In genomic region chr2:54384301-54385035, GRCh38 we compare ENCODE assay signal across 18 cellular contexts.
DNase-seq lines count a peak whose midpoint lies in the region; ATAC-seq and TF ChIP-seq lines count a peak whose summit lies in the region.
"Had no signal": no experiment of that assay in that cellular context is flagged by ENCODE, and none has a peak within 500 bp of the region (broad histone marks: within the 10 kb centered on the region; RNA-seq: fewer than 3 reads in every experiment).

No MANE protein-coding gene starts in this region.

- H3K27me3 ChIP-seq in left ventricle myocardium inferior (ENCODE audit: low read depth) (no peaks in the 10 kb centered on the region), psoas muscle (ENCODE audit: insufficient read depth in 3 of 3, low read length in 2 of 3) (no peaks in the 10 kb centered on the region)
- H3K27me3 ChIP-seq: SJCRH30, spleen, stomach had no signal

- no peaks in the 10 kb centered on the region for H3K36me3 Mint-ChIP-seq in chondrocyte (ENCODE audit: low read depth)

- H3K27ac Mint-ChIP-seq in chondrocyte (ENCODE audit: unreplicated experiment): no peak overlapping the region
- H3K27ac Mint-ChIP-seq: activated T-helper 17 cell treated with anti-CD3 and anti-CD28 coated beads, Interleukin-2, amount 50 U/mL, for 72 hours had no signal

- DNase-seq in left ventricle myocardium inferior: no peak
- no peak for DNase-seq in Right ventricle myocardium superior
- peak; percentile 93 for DNase-seq in globus pallidus (ENCODE audit: low spot score)
- peak in 53 of 56 donors; percentile 18 to 85 (median 63) for DNase-seq in nucleus accumbens (lab: John Stamatoyannopoulos, UW)
- DNase-seq in HPDE6-E6E7 (ENCODE audit: extremely low spot score): no peak
- no peak for DNase-seq in chondrocyte (ENCODE audit: low spot score)
- no peak for DNase-seq in psoas muscle
- DNase-seq: activated CD4-positive, alpha-beta T cell treated with anti-CD3 and anti-CD28 coated beads, Interleukin-2, amount 50 U/mL, for 4 hours; effector memory CD4-positive, alpha-beta T cell; GF-D8; kidney; NCI-H2029 treated with DMSO at 0.1 percent for 48 hours; spleen; stomach had no signal

- 46 to 60% (median 54%) methylated on average over 10 of the region's 10 CpGs for WGBS in psoas muscle, 3 donors

- no peaks in the 10 kb centered on the region for H3K9me3 Mint-ChIP-seq in chondrocyte (ENCODE audit: low read depth)
- H3K9me3 Mint-ChIP-seq: activated T-helper 17 cell treated with anti-CD3 and anti-CD28 coated beads, Interleukin-2, amount 50 U/mL, for 72 hours had no signal

- H3K4me1 Mint-ChIP-seq in chondrocyte (ENCODE audit: low read depth): peaks cover 12% of the 10 kb centered on the region
- H3K4me1 Mint-ChIP-seq: activated T-helper 17 cell treated with anti-CD3 and anti-CD28 coated beads, Interleukin-2, amount 50 U/mL, for 72 hours had no signal

- no peak for ATAC-seq in Right ventricle myocardium superior (ENCODE audit: poor library complexity)
- no peak for ATAC-seq in GM18498 (IDR thresholded peaks at IDR 0.05; ENCODE audit: unreplicated experiment)
- no peak for ATAC-seq in psoas muscle
- ATAC-seq: activated T-helper 17 cell treated with anti-CD3 and anti-CD28 coated beads, Interleukin-2, amount 50 U/mL, for 72 hours had no signal

- intact Hi-C loops in left ventricle myocardium inferior (cut with micrococcal nuclease): no loop called here
- intact Hi-C loops in Right ventricle myocardium superior (cut with DNase I): no loop called here
- intact Hi-C loops in psoas muscle (cut with DNase I): no loop called here

- H3K4me3 ChIP-seq in left ventricle myocardium inferior (no peak overlapping the region), psoas muscle (no peak overlapping the region)
- H3K4me3 ChIP-seq: HAP-1, SJCRH30, spleen, stomach had no signal

- H3K4me1 ChIP-seq in left ventricle myocardium inferior: peaks cover 43% of the 10 kb centered on the region
- peaks cover 3% of the 10 kb centered on the region for H3K4me1 ChIP-seq in psoas muscle
- H3K4me1 ChIP-seq: HAP-1 had no signal

- no peaks in the 10 kb centered on the region for H3K27me3 Mint-ChIP-seq in chondrocyte (ENCODE audit: low read depth)

- no peaks in the 10 kb centered on the region for H3K36me3 ChIP-seq in left ventricle myocardium inferior
- no peaks in the 10 kb centered on the region for H3K36me3 ChIP-seq in psoas muscle (ENCODE audit: insufficient read depth in 1 of 2, low read depth in 1 of 2)
- H3K36me3 ChIP-seq: HAP-1, SJCRH30, spleen, stomach had no signal

- no peak for TF ChIP-seq CTCF in left ventricle myocardium inferior (IDR thresholded peaks at IDR 0.05; ENCODE audit: borderline replicate concordance)
- TF ChIP-seq CTCF in chondrocyte (IDR thresholded peaks at IDR 0.05): no peak
- TF ChIP-seq CTCF in psoas muscle (IDR thresholded peaks at IDR 0.05): no peak

- H3K27ac ChIP-seq in left ventricle myocardium inferior (replicated peaks): peak overlapping the region; percentile 89
- H3K27ac ChIP-seq in psoas muscle: no peak overlapping the region
- H3K27ac ChIP-seq: SJCRH30, spleen had no signal

- no peak overlapping the region for H3K4me3 Mint-ChIP-seq in chondrocyte (ENCODE audit: unreplicated experiment)
- H3K4me3 Mint-ChIP-seq: activated T-helper 17 cell treated with anti-CD3 and anti-CD28 coated beads, Interleukin-2, amount 50 U/mL, for 72 hours had no signal

- H3K9me3 ChIP-seq in left ventricle myocardium inferior (replicated peaks) (no peaks in the 10 kb centered on the region), psoas muscle (no peaks in the 10 kb centered on the region)
- H3K9me3 ChIP-seq: HAP-1, SJCRH30, spleen, stomach had no signal

Comparison
In these comparisons a context has a peak if more than half of its experiments do, and no peak if none do; other contexts are left out.
1. DNase-seq: peak in globus pallidus (single experiment) and nucleus accumbens (53 of 56); none in left ventricle myocardium inferior (single experiment), Right ventricle myocardium superior (single experiment), HPDE6-E6E7 (single experiment), chondrocyte (single experiment) and psoas muscle (0 of 2).